In genomic region chr2:63189026-63189425, GRCh38 we compare ENCODE assay signal across 9 cellular contexts.
A peak's percentile ranks its signal among the peaks of the same experiment; 100 is the strongest.
DNase-seq lines count a peak whose midpoint lies in the region; ATAC-seq and TF ChIP-seq lines count a peak whose summit lies in the region.
"Had no signal": no experiment of that assay in that cellular context is flagged by ENCODE, and none has a peak within 500 bp of the region (broad histone marks: within the 10 kb centered on the region; RNA-seq: fewer than 3 reads in every experiment).

No MANE protein-coding gene starts in this region.

- peak; percentile 83 for ATAC-seq in GM21529 (IDR thresholded peaks at IDR 0.05; ENCODE audit: unreplicated experiment)
- no peak for ATAC-seq in GM21423 (IDR thresholded peaks at IDR 0.05; ENCODE audit: unreplicated experiment)
- ATAC-seq in naive thymus-derived CD8-positive, alpha-beta T cell = no peak

- peaks cover 25 to 70% (median 57%) of the 10 kb centered on the region in 9 donors for H3K9me3 Mint-ChIP-seq in naive thymus-derived CD8-positive, alpha-beta T cell

- POLR2A ChIA-PET in naive thymus-derived CD8-positive, alpha-beta T cell (lab: Charles Lee) = no interaction called here

- H3K4me3 ChIP-seq in cardiac fibroblast (replicated peaks in 1 of 2; ENCODE audit: low read depth in 2 of 2, low read length in 2 of 2) = no peak overlapping the region

- DNase-seq in ELR (ENCODE audit: low read depth) = peak; percentile 72
- DNase-seq in MV-4-11 (lab: John Stamatoyannopoulos, UW) = peak; percentile 3
- DNase-seq in cardiac fibroblast (ENCODE audit: low read depth in 2 of 2) = peak; percentile 61 to 69
- peak; percentile 18 for DNase-seq in non-pigmented ciliary epithelial cell (ENCODE audit: low read depth)
- no peak for DNase-seq in activated naive CD4-positive, alpha-beta T cell treated with anti-CD3 and anti-CD28 coated beads, Interleukin-2, amount 50 U/mL, for 16 hours
- no peak for DNase-seq in naive thymus-derived CD8-positive, alpha-beta T cell
- DNase-seq: naive B cell had no signal

- H3K4me1 Mint-ChIP-seq in naive thymus-derived CD8-positive, alpha-beta T cell = no peaks in the 10 kb centered on the region
- H3K4me1 Mint-ChIP-seq: naive B cell had no signal

- H3K27me3 Mint-ChIP-seq in naive thymus-derived CD8-positive, alpha-beta T cell = peaks cover 0 to 2% (median 0%) of the 10 kb centered on the region in 5 donors
- H3K27me3 Mint-ChIP-seq: naive B cell had no signal

- H3K36me3 Mint-ChIP-seq in naive thymus-derived CD8-positive, alpha-beta T cell = peaks cover 17 to 64% (median 42%) of the 10 kb centered on the region in 3 donors

- H3K27ac Mint-ChIP-seq in naive thymus-derived CD8-positive, alpha-beta T cell = no peak overlapping the region
- H3K27ac Mint-ChIP-seq: naive B cell had no signal

- TF ChIP-seq CTCF in cardiac fibroblast (IDR thresholded peaks at IDR 0.05; ENCODE audit: low read depth, low read length) = peak; percentile 91

- H3K4me3 Mint-ChIP-seq in naive thymus-derived CD8-positive, alpha-beta T cell = no peak overlapping the region
- H3K4me3 Mint-ChIP-seq: naive B cell had no signal

Comparison
In these comparisons a context has a peak if more than half of its experiments do, and no peak if none do; other contexts are left out.
1. DNase-seq: peak in ELR (single experiment), MV-4-11 (single experiment), cardiac fibroblast (2 of 2) and non-pigmented ciliary epithelial cell (single experiment); none in activated naive CD4-positive, alpha-beta T cell treated with anti-CD3 and anti-CD28 coated beads, Interleukin-2, amount 50 U/mL, for 16 hours (single experiment) and naive thymus-derived CD8-positive, alpha-beta T cell (0 of 10).